ENCODE assay signal across 8 cellular contexts in the genomic region with DNA sequence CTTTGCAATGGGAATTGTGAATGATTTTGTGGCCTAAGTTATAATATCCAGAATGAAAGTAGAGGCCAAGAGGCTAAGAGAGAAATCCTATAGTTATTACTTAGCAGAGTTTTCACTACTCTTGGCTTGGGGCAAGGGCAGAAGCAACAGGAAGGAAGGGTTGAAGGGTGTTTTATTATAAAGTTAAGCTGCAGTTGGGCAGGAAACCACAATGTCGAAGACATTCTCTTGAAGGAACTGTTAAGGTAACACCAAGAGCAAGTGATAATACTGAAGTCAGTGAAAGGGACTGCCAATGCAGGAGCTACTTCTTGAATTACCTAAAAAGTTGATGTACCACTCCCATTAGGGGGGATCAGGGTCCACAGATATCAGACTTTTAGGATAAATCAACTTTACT. TPM values are rescaled to one million over a fixed set of nuclear protein-coding genes. Genes with fewer than 3 reads are reported as not detected.
A peak's percentile ranks its signal among the peaks of the same experiment; 100 is the strongest.
DNase-seq lines count a peak whose midpoint lies in the region; ATAC-seq and TF ChIP-seq lines count a peak whose summit lies in the region.
"Had no signal": no experiment of that assay in that cellular context is flagged by ENCODE, and none has a peak within 500 bp of the region (broad histone marks: within the 10 kb centered on the region; RNA-seq: fewer than 3 reads in every experiment).

No MANE protein-coding gene starts in this region.

- 83% methylated on average over 1 of the region's 1 CpG for WGBS in prostate gland

- H3K36me3 Mint-ChIP-seq in natural killer cell treated with Interleukin-12 subunit alpha and Interleukin-12 subunit beta and Interleukin-15 and Interleukin-18, amount 100 ng/mL, for 72 hours, result peaks cover 16% of the 10 kb centered on the region

- H3K27ac ChIP-seq in Peyer's patch, result peak overlapping the region in 3 of 4 donors; percentile 20 to 43 (median 42)
- H3K27ac ChIP-seq in prostate gland, result no peak overlapping the region
- no peak overlapping the region for H3K27ac ChIP-seq in dorsolateral prefrontal cortex

- H3K36me3 ChIP-seq in Peyer's patch (no peaks in the 10 kb centered on the region), prostate gland (no peaks in the 10 kb centered on the region)

- H3K4me3 ChIP-seq in Peyer's patch, result no peak overlapping the region
- H3K4me3 ChIP-seq in prostate gland, result no peak overlapping the region
- H3K4me3 ChIP-seq in dorsolateral prefrontal cortex, result no peak overlapping the region

- peaks cover 0 to 6% (median 0%) of the 10 kb centered on the region in 4 donors for H3K4me1 ChIP-seq in Peyer's patch
- H3K4me1 ChIP-seq in prostate gland (replicated peaks), result no peaks in the 10 kb centered on the region

- peak overlapping the region; percentile 87 for H3K4me3 Mint-ChIP-seq in natural killer cell treated with Interleukin-12 subunit alpha and Interleukin-12 subunit beta and Interleukin-15 and Interleukin-18, amount 100 ng/mL, for 72 hours

- ATAC-seq in GM18520 (IDR thresholded peaks at IDR 0.05; ENCODE audit: unreplicated experiment), result peak; percentile 70
- peak; percentile 57 for ATAC-seq in HG02759 (IDR thresholded peaks at IDR 0.05; ENCODE audit: unreplicated experiment)
- peak; percentile 92 for ATAC-seq in natural killer cell treated with Interleukin-12 subunit alpha and Interleukin-12 subunit beta and Interleukin-15 and Interleukin-18, amount 100 ng/mL, for 72 hours
- no peak for ATAC-seq in HG03521 (IDR thresholded peaks at IDR 0.05; ENCODE audit: unreplicated experiment)

- intact Hi-C loops in prostate gland (cut with DNase I), result no loop called here
- intact Hi-C loops in dorsolateral prefrontal cortex (cut with DNase I), result no loop called here

- H3K27me3 ChIP-seq in Peyer's patch, result no peaks in the 10 kb centered on the region
- no peaks in the 10 kb centered on the region for H3K27me3 ChIP-seq in prostate gland (replicated peaks; ENCODE audit: insufficient read depth)
- H3K27me3 ChIP-seq in dorsolateral prefrontal cortex, result no peaks in the 10 kb centered on the region

- H3K9me3 ChIP-seq in Peyer's patch (no peaks in the 10 kb centered on the region), prostate gland (no peaks in the 10 kb centered on the region)

- H3K27me3 Mint-ChIP-seq in natural killer cell treated with Interleukin-12 subunit alpha and Interleukin-12 subunit beta and Interleukin-15 and Interleukin-18, amount 100 ng/mL, for 72 hours, result peaks cover 0 to 2% of the 10 kb centered on the region in 2 donors

- H3K27ac Mint-ChIP-seq in natural killer cell treated with Interleukin-12 subunit alpha and Interleukin-12 subunit beta and Interleukin-15 and Interleukin-18, amount 100 ng/mL, for 72 hours, result peak overlapping the region in 1 of 2 donors; percentile 73

- TF ChIP-seq POLR2A in Peyer's patch (IDR thresholded peaks at IDR 0.05), result no peak
- no peak for TF ChIP-seq POLR2A in prostate gland (IDR thresholded peaks at IDR 0.05)

- no peaks in the 10 kb centered on the region for H3K9me3 Mint-ChIP-seq in natural killer cell treated with Interleukin-12 subunit alpha and Interleukin-12 subunit beta and Interleukin-15 and Interleukin-18, amount 100 ng/mL, for 72 hours

- DNase-seq in Peyer's patch, result no peak
- peak; percentile 70 for DNase-seq in natural killer cell treated with Interleukin-12 subunit alpha and Interleukin-12 subunit beta and Interleukin-15 and Interleukin-18, amount 100 ng/mL, for 72 hours (ENCODE audit: low spot score)
- DNase-seq in prostate gland (ENCODE audit: low spot score), result no peak
- no peak for DNase-seq in dorsolateral prefrontal cortex

- no peak for TF ChIP-seq CTCF in Peyer's patch (IDR thresholded peaks at IDR 0.05)
- no peak for TF ChIP-seq CTCF in prostate gland (IDR thresholded peaks at IDR 0.05)
- TF ChIP-seq CTCF in dorsolateral prefrontal cortex (IDR thresholded peaks at IDR 0.05 in 54 of 56, conservative IDR thresholded peaks at IDR 0.05 in 2 of 56; ENCODE audit: low read depth in 1 of 56, partially characterized antibody in 56 of 56), result no peak

- peaks cover 64 to 71% of the 10 kb centered on the region in 2 donors for H3K4me1 Mint-ChIP-seq in natural killer cell treated with Interleukin-12 subunit alpha and Interleukin-12 subunit beta and Interleukin-15 and Interleukin-18, amount 100 ng/mL, for 72 hours (ENCODE audit: low read depth in 2 of 2)

RNA-seq across cellular contexts. Expression of gene XCL2, which starts 8.3 kb away (rescaled TPM):
- total RNA-seq in Peyer's patch (1 to 10 TPM in 1 of 4 donors, not detected in 3; 4.6 TPM), prostate gland (not detected), dorsolateral prefrontal cortex (under 1 TPM in 1 of 120 experiments, not detected in 119; 0.90 TPM)
- total RNA-seq in natural killer cell treated with Interleukin-12 subunit alpha and Interleukin-12 subunit beta and Interleukin-15 and Interleukin-18, amount 100 ng/mL, for 72 hours, result 1 to 10 TPM; 2.7 TPM
- total RNA-seq: kidney epithelial cell had no signal

RNA-seq across cellular contexts. Expression of gene XCL1, which starts 40.9 kb away (rescaled TPM):
- total RNA-seq in Peyer's patch (not detected), prostate gland (not detected), dorsolateral prefrontal cortex (under 1 TPM in 7 of 120 experiments, not detected in 113; 0.34 to 0.78 (median 0.36) TPM)
- total RNA-seq in natural killer cell treated with Interleukin-12 subunit alpha and Interleukin-12 subunit beta and Interleukin-15 and Interleukin-18, amount 100 ng/mL, for 72 hours, result 1 to 10 TPM; 4.1 to 4.4 TPM
- total RNA-seq: kidney epithelial cell had no signal

Comparison
In these comparisons a context has a peak if more than half of its experiments do, and no peak if none do; other contexts are left out.
1. H3K27ac ChIP-seq: peak in Peyer's patch (3 of 4); none in prostate gland (0 of 2) and dorsolateral prefrontal cortex (0 of 59).